In the genomic region with DNA sequence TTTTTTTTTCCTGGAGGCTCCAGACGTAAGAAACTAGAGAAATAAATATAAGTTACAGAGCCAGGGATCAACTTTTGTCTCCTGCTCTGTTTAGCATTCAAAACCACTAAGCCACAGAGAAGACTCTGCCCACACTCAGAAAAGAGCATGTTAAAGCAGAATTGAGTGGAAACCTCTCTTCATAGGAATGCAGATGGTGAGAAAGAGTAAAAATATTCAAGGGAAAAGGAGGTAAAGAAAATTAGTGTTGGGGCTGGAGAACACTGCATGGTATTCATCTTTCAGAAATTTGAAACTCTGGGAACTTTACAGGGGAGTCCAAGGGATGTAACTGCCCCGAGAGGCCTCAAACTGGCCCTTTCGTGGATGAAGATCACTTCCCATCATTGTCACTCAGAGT, we compare ENCODE assay signal across 1 cellular context.
TF ChIP-seq lines count a peak whose summit lies in the region.

No MANE protein-coding gene starts in this region.

TF ChIP-seq in IMR-90, 13 proteins besides CTCF, POLR2A, EP300 and RAD21:
- TF ChIP-seq, protein P1, sequence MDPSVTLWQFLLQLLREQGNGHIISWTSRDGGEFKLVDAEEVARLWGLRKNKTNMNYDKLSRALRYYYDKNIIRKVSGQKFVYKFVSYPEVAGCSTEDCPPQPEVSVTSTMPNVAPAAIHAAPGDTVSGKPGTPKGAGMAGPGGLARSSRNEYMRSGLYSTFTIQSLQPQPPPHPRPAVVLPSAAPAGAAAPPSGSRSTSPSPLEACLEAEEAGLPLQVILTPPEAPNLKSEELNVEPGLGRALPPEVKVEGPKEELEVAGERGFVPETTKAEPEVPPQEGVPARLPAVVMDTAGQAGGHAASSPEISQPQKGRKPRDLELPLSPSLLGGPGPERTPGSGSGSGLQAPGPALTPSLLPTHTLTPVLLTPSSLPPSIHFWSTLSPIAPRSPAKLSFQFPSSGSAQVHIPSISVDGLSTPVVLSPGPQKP (IDR thresholded peaks at IDR 0.05; ENCODE audit: borderline replicate concordance, low read depth, low read length), result no peak
- TF ChIP-seq RFX5 (IDR thresholded peaks at IDR 0.05; ENCODE audit: low read depth, low read length) (no peak), SMC3 (IDR thresholded peaks at IDR 0.05; ENCODE audit: low read depth, low read length) (no peak), NFE2L2 (IDR thresholded peaks at IDR 0.05; ENCODE audit: low read depth, low read length) (no peak), BHLHE40 (IDR thresholded peaks at IDR 0.05; ENCODE audit: low read depth, low read length) (no peak), FOS (IDR thresholded peaks at IDR 0.05; ENCODE audit: low read depth, low read length) (peak; percentile 24; the same call in 1 of the 2 replicates), MXI1 (IDR thresholded peaks at IDR 0.05; ENCODE audit: borderline replicate concordance, low read depth, low read length) (no peak), MAFK (IDR thresholded peaks at IDR 0.05; ENCODE audit: low read depth, low read length) (peak; percentile 35; the same call in 1 of the 2 replicates), CHD1 (IDR thresholded peaks at IDR 0.05; ENCODE audit: low read depth, low read length) (no peak)
- TF ChIP-seq, protein P2, sequence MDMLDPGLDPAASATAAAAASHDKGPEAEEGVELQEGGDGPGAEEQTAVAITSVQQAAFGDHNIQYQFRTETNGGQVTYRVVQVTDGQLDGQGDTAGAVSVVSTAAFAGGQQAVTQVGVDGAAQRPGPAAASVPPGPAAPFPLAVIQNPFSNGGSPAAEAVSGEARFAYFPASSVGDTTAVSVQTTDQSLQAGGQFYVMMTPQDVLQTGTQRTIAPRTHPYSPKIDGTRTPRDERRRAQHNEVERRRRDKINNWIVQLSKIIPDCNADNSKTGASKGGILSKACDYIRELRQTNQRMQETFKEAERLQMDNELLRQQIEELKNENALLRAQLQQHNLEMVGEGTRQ (IDR thresholded peaks at IDR 0.05; ENCODE audit: low read depth, low read length), result no peak
TF ChIP-seq in IMR-90: peak in this region for 2.
